Comparison of ENCODE assay signal across 8 cellular contexts in genomic region chr14:32078794-32079663, GRCh38. TPM values are rescaled to one million over a fixed set of nuclear protein-coding genes. Genes with fewer than 3 reads are reported as not detected.
DNase-seq lines count a peak whose midpoint lies in the region; ATAC-seq, FAIRE-seq and TF ChIP-seq lines count a peak whose summit lies in the region.

No MANE protein-coding gene starts in this region.

- peak overlapping the region; percentile 78 for H3K4me3 ChIP-seq in HUES48 (ENCODE audit: low read depth, low read length)
- peak overlapping the region; percentile 97 for H3K4me3 ChIP-seq in kidney epithelial cell (ENCODE audit: low read depth, low read length)
- peak overlapping the region; percentile 96 to 97 for H3K4me3 ChIP-seq in testis

- DNase-seq in activated naive CD8-positive, alpha-beta T cell treated with anti-CD3 and anti-CD28 coated beads, Interleukin-2, amount 50 U/mL, for 24 hours: no peak
- no peak for DNase-seq in kidney epithelial cell (ENCODE audit: low read depth)
- no peak for DNase-seq in testis
- no peak for DNase-seq in NCI-H748 (lab: John Stamatoyannopoulos, UW; ENCODE audit: unreplicated experiment)
- DNase-seq in GM10248 (ENCODE audit: extremely low spot score): no peak

- H3K9me3 ChIP-seq in HUES48 (ENCODE audit: control insufficient read depth, insufficient read depth, low read length): no peaks in the 10 kb centered on the region
- no peaks in the 10 kb centered on the region for H3K9me3 ChIP-seq in testis

- peaks cover 41% of the 10 kb centered on the region for H3K4me1 ChIP-seq in HUES48 (ENCODE audit: control insufficient read depth, insufficient read depth, low read length)
- H3K4me1 ChIP-seq in testis: peaks cover 5% of the 10 kb centered on the region

- H3K27me3 ChIP-seq in HUES48 (ENCODE audit: control insufficient read depth, insufficient read depth, low read length) (no peaks in the 10 kb centered on the region), kidney epithelial cell (ENCODE audit: control insufficient read depth, insufficient read depth, low read length) (no peaks in the 10 kb centered on the region), testis (no peaks in the 10 kb centered on the region)

- H3K9me3 Mint-ChIP-seq in activated naive CD8-positive, alpha-beta T cell treated with anti-CD3 and anti-CD28 coated beads, Interleukin-2, amount 50 U/mL, for 24 hours: no peaks in the 10 kb centered on the region

- peak overlapping the region; percentile 98 for H3K4me3 Mint-ChIP-seq in activated naive CD8-positive, alpha-beta T cell treated with anti-CD3 and anti-CD28 coated beads, Interleukin-2, amount 50 U/mL, for 24 hours

- H3K9ac ChIP-seq in HUES48 (ENCODE audit: low read depth, low read length): no peak overlapping the region

- H3K36me3 ChIP-seq in HUES48 (ENCODE audit: control insufficient read depth, insufficient read depth, low read length) (no peaks in the 10 kb centered on the region), kidney epithelial cell (ENCODE audit: control insufficient read depth, insufficient read depth, low read length) (no peaks in the 10 kb centered on the region), testis (ENCODE audit: low read depth, missing control alignments) (no peaks in the 10 kb centered on the region)

- CTCF ChIA-PET in GM10248 (lab: Yijun Ruan, JAX): no interaction called here

- POLR2A ChIA-PET in GM10248 (lab: Yijun Ruan, JAX): no interaction called here

- intact Hi-C loops in testis (cut with DNase I; ENCODE audit: low total_unique reads): no loop called here

- H3K36me3 Mint-ChIP-seq in activated naive CD8-positive, alpha-beta T cell treated with anti-CD3 and anti-CD28 coated beads, Interleukin-2, amount 50 U/mL, for 24 hours (ENCODE audit: low read depth): no peaks in the 10 kb centered on the region

- H3K27ac Mint-ChIP-seq in activated naive CD8-positive, alpha-beta T cell treated with anti-CD3 and anti-CD28 coated beads, Interleukin-2, amount 50 U/mL, for 24 hours: peak overlapping the region; percentile 96

- TF ChIP-seq CTCF in kidney epithelial cell (IDR thresholded peaks at IDR 0.05; ENCODE audit: insufficient read depth, low read length, poor library complexity, severe bottlenecking): no peak
- no peak for TF ChIP-seq CTCF in testis (IDR thresholded peaks at IDR 0.05)
- no peak for TF ChIP-seq CTCF in GM10248 (IDR thresholded peaks at IDR 0.05; ENCODE audit: control extremely low read depth, extremely low read depth, low read depth, missing control alignments)

- no peaks in the 10 kb centered on the region for H3K27me3 Mint-ChIP-seq in activated naive CD8-positive, alpha-beta T cell treated with anti-CD3 and anti-CD28 coated beads, Interleukin-2, amount 50 U/mL, for 24 hours

- no peak overlapping the region for H3K27ac ChIP-seq in HUES48 (ENCODE audit: low read depth, low read length)
- H3K27ac ChIP-seq in testis: peak overlapping the region in 1 of 2 donors; percentile 99

- WGBS in testis, 2 donors: 18 to 19% methylated on average over 12 of the region's 12 CpGs

- FAIRE-seq in A204.1 (lab: Jason Lieb, UNC): peak; percentile 23

- peak; percentile 67 for ATAC-seq in activated naive CD8-positive, alpha-beta T cell treated with anti-CD3 and anti-CD28 coated beads, Interleukin-2, amount 50 U/mL, for 24 hours
- no peak for ATAC-seq in HG02884 (IDR thresholded peaks at IDR 0.05; ENCODE audit: unreplicated experiment)

- TF ChIP-seq POLR2A in testis (IDR thresholded peaks at IDR 0.05): no peak

- peaks cover 47% of the 10 kb centered on the region for H3K4me1 Mint-ChIP-seq in activated naive CD8-positive, alpha-beta T cell treated with anti-CD3 and anti-CD28 coated beads, Interleukin-2, amount 50 U/mL, for 24 hours

RNA-seq across cellular contexts. Expression of gene ARHGAP5, which starts 1.9 kb away (rescaled TPM):
- total RNA-seq in kidney epithelial cell (86.3 and 105 TPM in 2 replicates), testis (100 to 1,000 TPM; 115 to 161 TPM)
- 41.5 TPM for polyA plus RNA-seq in testis (ENCODE audit: insufficient read depth, low read depth, low replicate concordance)
